In the genomic region with DNA sequence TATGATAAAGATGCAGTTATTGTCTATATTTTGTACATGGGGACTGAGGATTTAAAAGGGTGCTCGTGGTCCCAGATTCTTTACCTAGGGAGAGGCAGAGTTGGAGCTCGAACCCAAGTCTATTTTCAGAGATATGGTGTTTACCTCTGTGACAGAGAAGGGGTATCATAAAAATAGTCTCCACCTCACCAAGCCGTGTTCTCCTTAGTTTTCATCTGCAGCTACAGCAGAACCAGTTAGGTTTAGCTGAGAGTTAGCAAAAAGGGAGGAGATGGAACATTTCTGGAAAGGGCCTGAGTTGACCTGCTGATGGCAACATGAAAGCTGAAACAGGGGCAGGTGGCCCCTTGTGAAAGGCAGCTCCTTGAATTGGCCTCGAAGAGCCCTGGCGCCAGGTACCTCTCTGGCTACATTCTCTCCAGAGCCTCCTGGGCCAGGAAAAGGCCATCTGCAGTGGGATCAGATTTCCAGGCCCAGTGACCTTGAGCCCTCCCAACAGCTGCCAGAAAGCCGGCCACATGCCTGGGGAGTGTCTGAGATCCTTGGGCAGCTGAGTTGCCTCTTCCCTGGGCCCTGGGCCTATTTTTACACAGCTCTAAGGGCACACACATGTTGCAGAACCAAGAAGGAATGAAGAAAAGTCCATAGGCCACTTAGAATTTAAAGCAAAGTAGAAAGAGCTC, we compare ENCODE assay signal across 19 cellular contexts.
DNase-seq lines count a peak whose midpoint lies in the region; ATAC-seq and TF ChIP-seq lines count a peak whose summit lies in the region.
"Had no signal": no experiment of that assay in that cellular context is flagged by ENCODE, and none has a peak within 500 bp of the region (broad histone marks: within the 10 kb centered on the region; RNA-seq: fewer than 3 reads in every experiment).

No MANE protein-coding gene starts in this region.

- peak; percentile 52 to 79 for ATAC-seq in left cardiac atrium
- ATAC-seq: HCT116; Panc1; stimulated activated naive CD8-positive, alpha-beta T cell treated with anti-CD3 and anti-CD28 coated beads, Interleukin-15, amount 100 ng/mL, for 72 hours had no signal

- DNase-seq in NCI-H146 (lab: John Stamatoyannopoulos, UW) (peak; percentile 64), NCI-H146 treated with DMSO at 0.1 percent for 48 hours (lab: John Stamatoyannopoulos, UW; ENCODE audit: unreplicated experiment) (no peak), adipocyte (ENCODE audit: low read depth) (peak; percentile 59), left cardiac atrium (no peak), stomach (peak; percentile 34), NCI-H526 (lab: John Stamatoyannopoulos, UW) (no peak), HFFc6 (no peak), HUDEP-2 (lab: John Stamatoyannopoulos, UW; ENCODE audit: unreplicated experiment in 76 of 76) (no peak)
- DNase-seq: 8988T; activated CD4-positive, CD25-positive, alpha-beta regulatory T cell; CD4-positive, CD25-positive, alpha-beta regulatory T cell; endodermal cell; kidney; NCI-H446 treated with DMSO at 0.1 percent for 48 hours; stimulated activated CD4-positive, alpha-beta T cell treated with anti-CD3 and anti-CD28 coated beads, Interleukin-12 subunit alpha, Interleukin-12 subunit beta, amount 100 ng/mL, for 4 hours; stimulated activated naive CD8-positive, alpha-beta T cell treated with anti-CD3 and anti-CD28 coated beads, Interleukin-15, amount 100 ng/mL, for 72 hours had no signal

- H3K9ac ChIP-seq in adipocyte (ENCODE audit: low read length): no peak overlapping the region

- no peaks in the 10 kb centered on the region; the same call in 1 of the 2 replicates for H3K27me3 Mint-ChIP-seq in HFFc6 (ENCODE audit: insufficient read depth)
- H3K27me3 Mint-ChIP-seq: activated naive CD8-positive, alpha-beta T cell; CD4-positive, CD25-positive, alpha-beta regulatory T cell had no signal

- TF ChIP-seq CTCF in stomach (IDR thresholded peaks at IDR 0.05) (no peak), HFFc6 (IDR thresholded peaks at IDR 0.05) (no peak)

- H3K9me3 ChIP-seq in adipocyte (ENCODE audit: control insufficient read depth, low read length): no peaks in the 10 kb centered on the region
- peaks cover 0 to 3% (median 0%) of the 10 kb centered on the region in 4 donors for H3K9me3 ChIP-seq in stomach

- no peaks in the 10 kb centered on the region for H3K27me3 ChIP-seq in adipocyte (replicated peaks; ENCODE audit: control insufficient read depth, insufficient read depth, low read length)
- H3K27me3 ChIP-seq in stomach: no peaks in the 10 kb centered on the region

- TF ChIP-seq EP300 in stomach (IDR thresholded peaks at IDR 0.05): no peak

- H3K27ac ChIP-seq in stomach: no peak overlapping the region

- H3K9me3 Mint-ChIP-seq in HFFc6: no peaks in the 10 kb centered on the region

- TF ChIP-seq POLR2A in stomach (IDR thresholded peaks at IDR 0.05): no peak

- H3K36me3 ChIP-seq in adipocyte (ENCODE audit: control insufficient read depth, insufficient read depth, low read length, severe bottlenecking) (peaks cover 48% of the 10 kb centered on the region), stomach (no peaks in the 10 kb centered on the region)

- H3K36me3 Mint-ChIP-seq in HFFc6 (ENCODE audit: low read depth): peaks cover 19% of the 10 kb centered on the region
- H3K36me3 Mint-ChIP-seq: activated naive CD8-positive, alpha-beta T cell had no signal

- H3K27ac Mint-ChIP-seq in HFFc6: no peak overlapping the region; the same call in 1 of the 2 replicates
- H3K27ac Mint-ChIP-seq: activated naive CD8-positive, alpha-beta T cell; endodermal cell had no signal

- H3K4me3 ChIP-seq in adipocyte (ENCODE audit: low read length) (no peak overlapping the region), stomach (no peak overlapping the region)

- no peak overlapping the region for H3K4me3 Mint-ChIP-seq in HFFc6
- H3K4me3 Mint-ChIP-seq: activated naive CD8-positive, alpha-beta T cell; CD4-positive, CD25-positive, alpha-beta regulatory T cell; endodermal cell; stimulated activated naive CD8-positive, alpha-beta T cell treated with anti-CD3 and anti-CD28 coated beads, Interleukin-15, amount 100 ng/mL, for 72 hours had no signal

- intact Hi-C loops in left cardiac atrium (cut with DNase I): no loop called here
- intact Hi-C loops in stomach (cut with DNase I; ENCODE audit: low total_unique reads): no loop called here

- H3K4me1 Mint-ChIP-seq in HFFc6 (ENCODE audit: low read depth): peaks cover 44% of the 10 kb centered on the region
- H3K4me1 Mint-ChIP-seq: CD4-positive, CD25-positive, alpha-beta regulatory T cell; endodermal cell; stimulated activated naive CD8-positive, alpha-beta T cell treated with anti-CD3 and anti-CD28 coated beads, Interleukin-15, amount 100 ng/mL, for 72 hours had no signal

- WGBS in stomach, 5 donors: 63 to 73% (median 66%) methylated on average over 6 of the region's 6 CpGs

- H3K4me1 ChIP-seq in adipocyte (ENCODE audit: control insufficient read depth, insufficient read depth, low read length) (peaks cover 43% of the 10 kb centered on the region), stomach (peaks cover 4 to 64% (median 29%) of the 10 kb centered on the region in 4 donors)

Comparison
In these comparisons a context has a peak if more than half of its experiments do, and no peak if none do; other contexts are left out.
1. DNase-seq: peak in NCI-H146 (single experiment), adipocyte (single experiment) and stomach (single experiment); none in NCI-H146 treated with DMSO at 0.1 percent for 48 hours (single experiment), left cardiac atrium (single experiment), NCI-H526 (0 of 2), HFFc6 (single experiment) and HUDEP-2 (0 of 76).